ENCODE assay signal across 24 cellular contexts in genomic region chr2:233044974-233045535, GRCh38. TPM values are rescaled to one million over a fixed set of nuclear protein-coding genes. Genes with fewer than 3 reads are reported as not detected.
"Had no signal": no experiment of that assay in that cellular context is flagged by ENCODE, and none has a peak within 500 bp of the region (broad histone marks: within the 10 kb centered on the region; RNA-seq: fewer than 3 reads in every experiment).

No MANE protein-coding gene starts in this region.

- H3K4me1 ChIP-seq: esophagus muscularis mucosa, gastroesophageal sphincter, parathyroid adenoma, testis, upper lobe of right lung, vagina had no signal

- H3K9me3 ChIP-seq: esophagus muscularis mucosa, gastroesophageal sphincter, testis, tibial nerve, upper lobe of right lung, vagina had no signal

- H3K27ac ChIP-seq: epithelial cell of prostate, esophagus muscularis mucosa, gastroesophageal sphincter, parathyroid adenoma, testis, upper lobe of right lung, vagina had no signal

- H3K4me3 ChIP-seq: esophagus muscularis mucosa, gastroesophageal sphincter, testis, tibial nerve, upper lobe of right lung, vagina had no signal

- ATAC-seq: effector memory CD8-positive, alpha-beta T cell; gastroesophageal sphincter; left colon; upper lobe of right lung had no signal

- H3K36me3 ChIP-seq: esophagus muscularis mucosa, gastroesophageal sphincter, tibial nerve, upper lobe of right lung, vagina had no signal

- H3K27me3 ChIP-seq: testis, upper lobe of right lung, vagina had no signal

- DNase-seq: effector memory CD8-positive, alpha-beta T cell; glutamatergic neuron; immature natural killer cell; kidney; left colon; mesendoderm; naive B cell; small intestine; stimulated activated CD4-positive, alpha-beta T cell treated with anti-CD3 and anti-CD28 coated beads, Interleukin-2, amount 100 ng/mL, for 48 hours; stimulated activated naive CD4-positive, alpha-beta T cell treated with Interleukin-2 at 50 U/mL for 16 hours; testis; upper lobe of right lung had no signal

RNA-seq across cellular contexts. Expression of gene NEU2, which starts 12.6 kb away (rescaled TPM):
- total RNA-seq: chondrocyte, esophagus muscularis mucosa, fibroblast of villous mesenchyme, gastroesophageal sphincter, kidney, left colon, liver, lung microvascular endothelial cell, omental fat pad, pulmonary artery endothelial cell, testis, tibial nerve, upper lobe of right lung, vagina had no signal
- polyA plus RNA-seq: immature natural killer cell, liver, small intestine had no signal

RNA-seq across cellular contexts. Expression of gene NGEF, which starts 32.0 kb away (rescaled TPM):
- total RNA-seq: lung microvascular endothelial cell, upper lobe of right lung had no signal
- polyA plus RNA-seq: immature natural killer cell had no signal
